Comparison of ENCODE assay signal across 16 cellular contexts in genomic region chr14:74552623-74553022, GRCh38. TPM values are rescaled to one million over a fixed set of nuclear protein-coding genes. Genes with fewer than 3 reads are reported as not detected.
DNase-seq lines count a peak whose midpoint lies in the region; ATAC-seq and TF ChIP-seq lines count a peak whose summit lies in the region.
"Had no signal": no experiment of that assay in that cellular context is flagged by ENCODE, and none has a peak within 500 bp of the region (broad histone marks: within the 10 kb centered on the region; RNA-seq: fewer than 3 reads in every experiment).

No MANE protein-coding gene starts in this region.

- H3K4me1 ChIP-seq in ascending aorta (peaks cover 38 to 52% of the 10 kb centered on the region in 2 donors), left ventricle myocardium inferior (peaks cover 43% of the 10 kb centered on the region), psoas muscle (peaks cover 24% of the 10 kb centered on the region)
- H3K4me1 ChIP-seq: HAP-1, SJSA1 had no signal

- TF ChIP-seq CTCF in AG10803 (conservative IDR thresholded peaks at IDR 0.05; ENCODE audit: low read length) (no peak), ascending aorta (IDR thresholded peaks at IDR 0.05) (no peak), left ventricle myocardium inferior (IDR thresholded peaks at IDR 0.05; ENCODE audit: borderline replicate concordance) (no peak), psoas muscle (IDR thresholded peaks at IDR 0.05) (no peak)

- intact Hi-C loops in ascending aorta (cut with DNase I) (loop anchor here (2.0 kb wide), 1 partner anchor 48 kb away; no protein-coding TSS in a partner anchor), left ventricle myocardium inferior (cut with micrococcal nuclease) (no loop called here), psoas muscle (cut with DNase I) (no loop called here)

- DNase-seq in AG10803 (ENCODE audit: low read depth), result peak; percentile 90
- DNase-seq in ascending aorta (ENCODE audit: low spot score in 2 of 2), result peak; percentile 63 to 92
- peak; percentile 79 for DNase-seq in left ventricle myocardium inferior
- DNase-seq in psoas muscle, result peak; percentile 79 to 84
- DNase-seq in NCI-H1930 (lab: John Stamatoyannopoulos, UW), result no peak
- DNase-seq in NCI-H1092 treated with DMSO at 0.1 percent for 48 hours (lab: John Stamatoyannopoulos, UW), result no peak
- no peak for DNase-seq in naive thymus-derived CD8-positive, alpha-beta T cell
- DNase-seq: ACHN, activated B cell treated with CpG ODN at 0.5 μM for 24 hours, activated T-cell treated with anti-CD3 and anti-CD28 coated beads for 4 hours, DMS53, NCI-H748 treated with DMSO at 0.1 percent for 48 hours had no signal

- no peak overlapping the region for H3K27ac Mint-ChIP-seq in naive thymus-derived CD8-positive, alpha-beta T cell
- H3K27ac Mint-ChIP-seq: activated B cell treated with CpG ODN at 0.5 μM for 24 hours had no signal

- H3K27ac ChIP-seq in ascending aorta (peak overlapping the region; percentile 85 to 91), left ventricle myocardium inferior (replicated peaks) (peak overlapping the region; percentile 72), psoas muscle (no peak overlapping the region)
- H3K27ac ChIP-seq: SJSA1 had no signal

- 17 to 37% (median 28%) methylated on average over 6 of the region's 6 CpGs for WGBS in psoas muscle, 3 donors

- no peaks in the 10 kb centered on the region for H3K27me3 ChIP-seq in ascending aorta
- H3K27me3 ChIP-seq in left ventricle myocardium inferior (ENCODE audit: low read depth), result no peaks in the 10 kb centered on the region
- no peaks in the 10 kb centered on the region for H3K27me3 ChIP-seq in psoas muscle (ENCODE audit: insufficient read depth in 3 of 3, low read length in 2 of 3)
- H3K27me3 ChIP-seq: SJSA1 had no signal

- no peak for ATAC-seq in psoas muscle
- ATAC-seq in GM18511 (IDR thresholded peaks at IDR 0.05; ENCODE audit: unreplicated experiment), result no peak
- ATAC-seq in naive thymus-derived CD8-positive, alpha-beta T cell, result no peak
- ATAC-seq: GM12878 had no signal

- peaks cover 0 to 7% (median 0%) of the 10 kb centered on the region in 4 donors for H3K4me1 Mint-ChIP-seq in naive thymus-derived CD8-positive, alpha-beta T cell
- H3K4me1 Mint-ChIP-seq: activated B cell treated with CpG ODN at 0.5 μM for 24 hours had no signal

- H3K4me3 Mint-ChIP-seq in naive thymus-derived CD8-positive, alpha-beta T cell, result no peak overlapping the region
- H3K4me3 Mint-ChIP-seq: activated B cell treated with CpG ODN at 0.5 μM for 24 hours had no signal

- H3K27me3 Mint-ChIP-seq in naive thymus-derived CD8-positive, alpha-beta T cell, result no peaks in the 10 kb centered on the region

- H3K9me3 ChIP-seq in ascending aorta, result no peaks in the 10 kb centered on the region
- H3K9me3 ChIP-seq in left ventricle myocardium inferior (replicated peaks), result no peaks in the 10 kb centered on the region
- H3K9me3 ChIP-seq in psoas muscle, result no peaks in the 10 kb centered on the region
- H3K9me3 ChIP-seq: HAP-1, SJSA1 had no signal

- H3K36me3 ChIP-seq in ascending aorta (peaks cover 35 to 36% of the 10 kb centered on the region in 2 donors), left ventricle myocardium inferior (no peaks in the 10 kb centered on the region), psoas muscle (ENCODE audit: insufficient read depth in 1 of 2, low read depth in 1 of 2) (no peaks in the 10 kb centered on the region)
- H3K36me3 ChIP-seq: HAP-1, SJSA1 had no signal

- H3K36me3 Mint-ChIP-seq in naive thymus-derived CD8-positive, alpha-beta T cell, result no peaks in the 10 kb centered on the region

- POLR2A ChIA-PET in naive thymus-derived CD8-positive, alpha-beta T cell (lab: Charles Lee), result no interaction called here

- H3K9me3 Mint-ChIP-seq in naive thymus-derived CD8-positive, alpha-beta T cell, result no peaks in the 10 kb centered on the region
- H3K9me3 Mint-ChIP-seq: activated B cell treated with CpG ODN at 0.5 μM for 24 hours had no signal

- no peak overlapping the region; the same call in 1 of the 2 replicates for H3K4me3 ChIP-seq in AG10803 (ENCODE audit: low read length)
- peak overlapping the region in 1 of 2 donors; percentile 12 for H3K4me3 ChIP-seq in ascending aorta
- H3K4me3 ChIP-seq in left ventricle myocardium inferior, result no peak overlapping the region
- no peak overlapping the region for H3K4me3 ChIP-seq in psoas muscle
- H3K4me3 ChIP-seq: GM12878, HAP-1, SJSA1 had no signal

RNA-seq across cellular contexts. Expression of gene ISCA2, which starts 59.1 kb away (rescaled TPM):
- total RNA-seq in ascending aorta (10.0 TPM), left ventricle myocardium inferior (45.8 TPM), psoas muscle (10 to 100 TPM; 24.5 to 38.8 (median 26.0) TPM)
- polyA plus RNA-seq in psoas muscle, result 10 to 100 TPM; 19.9 to 26.9 (median 24.5) TPM
- total RNA-seq in naive thymus-derived CD8-positive, alpha-beta T cell, result 10 to 100 TPM; 33.3 to 39.5 TPM
- 10 to 100 TPM; 47.2 to 86.2 (median 65.3) TPM for polyA plus RNA-seq in naive thymus-derived CD8-positive, alpha-beta T cell

RNA-seq across cellular contexts. Expression of gene LTBP2, which starts 59.4 kb away (rescaled TPM):
- total RNA-seq in ascending aorta (383 TPM), left ventricle myocardium inferior (26.5 TPM), psoas muscle (10 to 100 TPM; 11.8 to 51.4 (median 24.2) TPM)
- polyA plus RNA-seq in psoas muscle, result 1 to 10 TPM; 2.4 to 6.1 (median 3.2) TPM
- under 1 TPM; 0.55 to 0.60 TPM for total RNA-seq in naive thymus-derived CD8-positive, alpha-beta T cell
- under 1 TPM; 0.06 to 0.65 (median 0.47) TPM for polyA plus RNA-seq in naive thymus-derived CD8-positive, alpha-beta T cell

RNA-seq across cellular contexts. Expression of gene NPC2, which starts 59.5 kb away (rescaled TPM):
- total RNA-seq in ascending aorta, result 324 TPM
- total RNA-seq in left ventricle myocardium inferior, result 93.5 TPM
- total RNA-seq in psoas muscle, result 10 to 100 TPM; 31.6 to 42.5 (median 35.0) TPM
- polyA plus RNA-seq in psoas muscle, result 10 to 100 TPM; 28.2 to 30.7 (median 29.3) TPM
- total RNA-seq in naive thymus-derived CD8-positive, alpha-beta T cell, result 10 to 100 TPM; 40.9 to 44.4 TPM
- polyA plus RNA-seq in naive thymus-derived CD8-positive, alpha-beta T cell, result 10 to 100 TPM; 53.8 to 65.2 (median 57.0) TPM

Comparison
In these comparisons a context has a peak if more than half of its experiments do, and no peak if none do; other contexts are left out.
1. DNase-seq: peak in AG10803 (single experiment), ascending aorta (2 of 2), left ventricle myocardium inferior (single experiment) and psoas muscle (2 of 2); none in NCI-H1930 (0 of 2), NCI-H1092 treated with DMSO at 0.1 percent for 48 hours (single experiment) and naive thymus-derived CD8-positive, alpha-beta T cell (0 of 10).
2. RNA of gene LTBP2, which starts 59.4 kb away (total RNA-seq): 383 TPM in ascending aorta (single experiment), 11.8 to 51.4 TPM in psoas muscle and 26.5 TPM in left ventricle myocardium inferior (single experiment); 0.55 to 0.60 TPM in naive thymus-derived CD8-positive, alpha-beta T cell; every median in the first group is over 4 times any median in the second.